ENCODE assay signal across 1 cellular context in the genomic region with DNA sequence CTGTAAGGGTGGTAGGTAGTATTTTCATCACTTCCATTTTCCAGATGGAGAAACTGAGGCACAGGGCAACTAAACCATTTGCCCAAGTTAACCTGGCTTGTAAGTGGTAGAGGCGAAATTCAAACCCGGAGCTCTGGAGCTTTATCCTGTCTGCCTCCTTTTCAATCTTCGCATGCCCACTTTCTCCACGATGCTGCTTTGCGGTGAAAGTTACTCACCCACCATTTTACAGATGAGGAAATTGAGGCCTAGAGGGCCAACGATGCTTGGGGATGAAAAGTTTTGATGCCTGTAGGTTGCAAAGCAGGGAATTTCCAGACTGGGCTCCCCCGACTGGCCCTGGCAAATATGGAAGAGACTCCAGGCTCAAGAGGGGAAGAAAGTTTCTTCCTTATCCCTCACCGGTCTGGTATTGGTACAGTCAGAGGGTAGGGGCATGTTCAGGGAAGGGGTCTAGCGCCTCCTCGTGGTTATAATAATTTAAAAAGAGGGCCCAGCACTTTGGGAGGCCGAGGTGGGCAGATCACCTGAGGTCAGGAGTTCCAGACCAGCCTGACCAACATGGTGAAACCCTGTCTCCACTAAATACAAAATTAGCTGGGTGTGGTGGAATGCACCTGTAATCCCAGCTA.
TF ChIP-seq lines count a peak whose summit lies in the region.

No MANE protein-coding gene starts in this region.

TF ChIP-seq in endothelial cell of umbilical vein, 7 proteins besides CTCF, POLR2A, EP300 and RAD21:
- TF ChIP-seq POLR2AphosphoS5 (IDR thresholded peaks at IDR 0.05; ENCODE audit: insufficient read depth, low read depth, low read length) (no peak), JUN (IDR thresholded peaks at IDR 0.05; ENCODE audit: borderline replicate concordance, insufficient read depth, insufficient read length, low read depth) (no peak), EZH2 (IDR thresholded peaks at IDR 0.05; ENCODE audit: borderline replicate concordance, low read depth, low read length, severe bottlenecking) (no peak)
- TF ChIP-seq, protein P1, sequence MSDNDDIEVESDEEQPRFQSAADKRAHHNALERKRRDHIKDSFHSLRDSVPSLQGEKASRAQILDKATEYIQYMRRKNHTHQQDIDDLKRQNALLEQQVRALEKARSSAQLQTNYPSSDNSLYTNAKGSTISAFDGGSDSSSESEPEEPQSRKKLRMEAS (IDR thresholded peaks at IDR 0.05; ENCODE audit: insufficient read depth, insufficient read length), result no peak
